Comparison of ENCODE assay signal across 44 cellular contexts in the genomic region with DNA sequence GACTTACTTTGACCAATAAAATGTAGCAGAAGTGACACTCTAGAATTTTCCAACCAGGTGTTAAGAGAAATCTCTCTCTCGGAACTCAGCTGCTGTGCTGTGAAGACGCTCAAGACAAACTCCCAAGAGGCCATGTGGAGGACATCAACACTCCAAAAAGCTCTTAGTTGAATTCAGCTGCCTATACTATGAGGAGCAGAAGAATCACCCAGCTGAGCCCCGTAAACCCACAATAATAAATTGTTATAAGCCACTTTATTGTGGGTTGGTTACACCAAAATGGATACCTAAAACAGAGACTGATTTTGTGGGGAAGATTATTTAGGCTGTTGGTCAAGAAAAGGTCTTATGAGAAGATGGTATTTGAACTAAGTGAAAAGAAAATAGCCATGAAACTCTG. TPM values are rescaled to one million over a fixed set of nuclear protein-coding genes. Genes with fewer than 3 reads are reported as not detected.
"Had no signal": no experiment of that assay in that cellular context is flagged by ENCODE, and none has a peak within 500 bp of the region (broad histone marks: within the 10 kb centered on the region; RNA-seq: fewer than 3 reads in every experiment).

No MANE protein-coding gene starts in this region.

- H3K27me3 Mint-ChIP-seq: activated naive CD4-positive, alpha-beta T cell treated with anti-CD3 and anti-CD28 coated beads, Interleukin-2, amount 10 ng/mL, durations not matched to agents 7 days and 5 days; activated naive CD4-positive, alpha-beta T cell treated with anti-CD3 and anti-CD28 coated beads, Interleukin-2, amount 50 U/mL, for 24 hours; activated naive CD8-positive, alpha-beta T cell; activated naive CD8-positive, alpha-beta T cell treated with anti-CD3 and anti-CD28 coated beads for 36 hours; activated naive CD8-positive, alpha-beta T cell treated with anti-CD3 and anti-CD28 coated beads, Interleukin-2, amount 50 U/mL, for 24 hours; activated T-cell treated with anti-CD3 and anti-CD28 coated beads, Interleukin-2, amount 50 U/mL, for 24 hours; activated T-helper 17 cell treated with anti-CD3 and anti-CD28 coated beads, Interleukin-2, amount 50 U/mL, for 72 hours; central memory CD8-positive, alpha-beta T cell had no signal

- H3K4me1 ChIP-seq: adrenal gland, ascending aorta, body of pancreas, breast epithelium had no signal

- H3K4me3 Mint-ChIP-seq: activated naive CD4-positive, alpha-beta T cell treated with anti-CD3 and anti-CD28 coated beads for 36 hours; activated naive CD4-positive, alpha-beta T cell treated with anti-CD3 and anti-CD28 coated beads, Interleukin-2, amount 10 ng/mL, durations not matched to agents 7 days and 5 days; activated naive CD4-positive, alpha-beta T cell treated with anti-CD3 and anti-CD28 coated beads, Interleukin-2, amount 50 U/mL, for 24 hours; activated naive CD8-positive, alpha-beta T cell; activated naive CD8-positive, alpha-beta T cell treated with anti-CD3 and anti-CD28 coated beads for 36 hours; activated naive CD8-positive, alpha-beta T cell treated with anti-CD3 and anti-CD28 coated beads, Interleukin-2, amount 10 ng/mL, durations not matched to agents 7 days and 5 days; activated naive CD8-positive, alpha-beta T cell treated with anti-CD3 and anti-CD28 coated beads, Interleukin-2, amount 50 U/mL, for 24 hours; activated T-cell treated with anti-CD3 and anti-CD28 coated beads, Interleukin-2, amount 50 U/mL, for 24 hours; activated T-cell treated with anti-CD3 and anti-CD28 coated beads, Interleukin-2, amount 50 U/mL, for 4 hours; activated T-cell treated with anti-CD3 and anti-CD28 coated beads, Interleukin-2, amount 50 U/mL, for 72 hours; activated T-helper 1 cell treated with anti-CD3 and anti-CD28 coated beads, Interleukin-12 subunit alpha, Interleukin-12 subunit beta, Interleukin-2, Interleukin-4 antibody, amounts not matched to agents 30 ng/mL and 10 ng/mL and 1 ng/mL, durations not matched to agents 14 hours and 24 hours and 36 hours; activated T-helper 17 cell treated with anti-CD3 and anti-CD28 coated beads, Interleukin-2, amount 50 U/mL, for 72 hours; brain; central memory CD8-positive, alpha-beta T cell had no signal

- H3K27ac Mint-ChIP-seq: activated naive CD4-positive, alpha-beta T cell treated with anti-CD3 and anti-CD28 coated beads for 36 hours; activated naive CD4-positive, alpha-beta T cell treated with anti-CD3 and anti-CD28 coated beads, Interleukin-2, amount 10 ng/mL, durations not matched to agents 7 days and 5 days; activated naive CD4-positive, alpha-beta T cell treated with anti-CD3 and anti-CD28 coated beads, Interleukin-2, amount 50 U/mL, for 24 hours; activated naive CD4-positive, alpha-beta T cell treated with anti-CD3 and anti-CD28 coated beads, Interleukin-2, amount 50 U/mL, for 72 hours; activated naive CD8-positive, alpha-beta T cell; activated naive CD8-positive, alpha-beta T cell treated with anti-CD3 and anti-CD28 coated beads for 36 hours; activated naive CD8-positive, alpha-beta T cell treated with anti-CD3 and anti-CD28 coated beads, Interleukin-2, amount 10 ng/mL, durations not matched to agents 7 days and 5 days; activated naive CD8-positive, alpha-beta T cell treated with anti-CD3 and anti-CD28 coated beads, Interleukin-2, amount 50 U/mL, for 24 hours; activated T-cell treated with anti-CD3 and anti-CD28 coated beads, Interleukin-2, amount 50 U/mL, for 24 hours; activated T-cell treated with anti-CD3 and anti-CD28 coated beads, Interleukin-2, amount 50 U/mL, for 72 hours; activated T-helper 1 cell treated with anti-CD3 and anti-CD28 coated beads, Interleukin-12 subunit alpha, Interleukin-12 subunit beta, Interleukin-2, Interleukin-4 antibody, amounts not matched to agents 30 ng/mL and 10 ng/mL and 1 ng/mL, durations not matched to agents 14 hours and 24 hours and 36 hours; activated T-helper 17 cell treated with anti-CD3 and anti-CD28 coated beads, Interleukin-2, amount 50 U/mL, for 72 hours; activated T-helper 2 cell treated with anti-CD3 and anti-CD28 coated beads, Interferon-gamma antibody, Interleukin-2, Interleukin-4, amounts not matched to agents 10 μg/mL and 5 μg/mL and 100 μg/mL, durations not matched to agents 14 hours and 24 hours and 36 hours; brain had no signal

- ATAC-seq: activated naive CD4-positive, alpha-beta T cell treated with anti-CD3 and anti-CD28 coated beads, Interleukin-2, amount 50 U/mL, for 72 hours; activated naive CD8-positive, alpha-beta T cell treated with anti-CD3 and anti-CD28 coated beads, Interleukin-2, amount 50 U/mL, for 24 hours; activated T-cell treated with anti-CD3 and anti-CD28 coated beads, Interleukin-2, amount 50 U/mL, for 4 hours; activated T-cell treated with anti-CD3 and anti-CD28 coated beads, Interleukin-2, amount 50 U/mL, for 72 hours; activated T-helper 17 cell treated with anti-CD3 and anti-CD28 coated beads, Interleukin-2, amount 50 U/mL, for 72 hours; body of pancreas had no signal

- H3K36me3 Mint-ChIP-seq: activated naive CD4-positive, alpha-beta T cell treated with anti-CD3 and anti-CD28 coated beads, Interleukin-2, amount 10 ng/mL, durations not matched to agents 7 days and 5 days; activated naive CD4-positive, alpha-beta T cell treated with anti-CD3 and anti-CD28 coated beads, Interleukin-2, amount 50 U/mL, for 24 hours; activated naive CD4-positive, alpha-beta T cell treated with anti-CD3 and anti-CD28 coated beads, Interleukin-2, amount 50 U/mL, for 72 hours; activated naive CD8-positive, alpha-beta T cell; activated naive CD8-positive, alpha-beta T cell treated with anti-CD3 and anti-CD28 coated beads for 36 hours; activated naive CD8-positive, alpha-beta T cell treated with anti-CD3 and anti-CD28 coated beads, Interleukin-2, amount 10 ng/mL, durations not matched to agents 7 days and 5 days; brain had no signal

- H3K27ac ChIP-seq: adrenal gland, ascending aorta, body of pancreas, brain microvascular endothelial cell, breast epithelium, cardiac muscle cell had no signal

- H3K4me1 Mint-ChIP-seq: activated naive CD4-positive, alpha-beta T cell treated with anti-CD3 and anti-CD28 coated beads, Interleukin-2, amount 10 ng/mL, durations not matched to agents 7 days and 5 days; activated naive CD4-positive, alpha-beta T cell treated with anti-CD3 and anti-CD28 coated beads, Interleukin-2, amount 50 U/mL, for 24 hours; activated naive CD8-positive, alpha-beta T cell treated with anti-CD3 and anti-CD28 coated beads for 36 hours; activated naive CD8-positive, alpha-beta T cell treated with anti-CD3 and anti-CD28 coated beads, Interleukin-2, amount 10 ng/mL, durations not matched to agents 7 days and 5 days; activated naive CD8-positive, alpha-beta T cell treated with anti-CD3 and anti-CD28 coated beads, Interleukin-2, amount 50 U/mL, for 24 hours; activated T-helper 17 cell treated with anti-CD3 and anti-CD28 coated beads, Interleukin-2, amount 50 U/mL, for 72 hours; brain; central memory CD8-positive, alpha-beta T cell had no signal

- FAIRE-seq: astrocyte, bronchial epithelial cell had no signal

- H3K9me3 ChIP-seq: adrenal gland had no signal

- DNase-seq: activated effector memory CD4-positive, alpha-beta T cell treated with anti-CD3 and anti-CD28 coated beads, Interleukin-2, amount 50 U/mL, for 16 hours; activated effector memory CD4-positive, alpha-beta T cell treated with Interleukin-2 at 50 U/mL for 16 hours; activated gamma-delta T cell; activated gamma-delta T cell treated with Interleukin-2 at 50 U/mL for 16 hours; activated naive CD4-positive, alpha-beta T cell; activated naive CD4-positive, alpha-beta T cell treated with anti-CD3 and anti-CD28 coated beads for 36 hours; activated naive CD4-positive, alpha-beta T cell treated with anti-CD3 and anti-CD28 coated beads, Interleukin-2, amount 10 ng/mL, durations not matched to agents 7 days and 5 days; activated naive CD4-positive, alpha-beta T cell treated with anti-CD3 and anti-CD28 coated beads, Interleukin-2, amount 50 U/mL, for 16 hours; activated naive CD4-positive, alpha-beta T cell treated with Interleukin-2 at 50 U/mL for 16 hours; activated naive CD8-positive, alpha-beta T cell treated with anti-CD3 and anti-CD28 coated beads for 36 hours; activated naive CD8-positive, alpha-beta T cell treated with anti-CD3 and anti-CD28 coated beads, Interleukin-2, amount 10 ng/mL, durations not matched to agents 7 days and 5 days; activated naive CD8-positive, alpha-beta T cell treated with anti-CD3 and anti-CD28 coated beads, Interleukin-2, amount 50 U/mL, for 24 hours; activated T-cell treated with anti-CD3 and anti-CD28 coated beads, Interleukin-2, amount 50 U/mL, for 1 hour; activated T-cell treated with anti-CD3 and anti-CD28 coated beads, Interleukin-2, amount 50 U/mL, for 24 hours; activated T-cell treated with anti-CD3 and anti-CD28 coated beads, Interleukin-2, amount 50 U/mL, for 4 hours; activated T-cell treated with anti-CD3 and anti-CD28 coated beads, Interleukin-2, amount 50 U/mL, for 48 hours; activated T-cell treated with anti-CD3 and anti-CD28 coated beads, Interleukin-2, amount 50 U/mL, for 72 hours; adrenal gland; amniotic stem cell; amygdala; anterior cingulate cortex; aorta; body of pancreas; brain microvascular endothelial cell; caudate nucleus; central memory CD4-positive, alpha-beta T cell; cerebellar nuclear complex had no signal

- H3K27me3 ChIP-seq: adrenal gland, ascending aorta, body of pancreas, brain microvascular endothelial cell, breast epithelium, cardiac muscle cell had no signal

- H3K4me3 ChIP-seq: adrenal gland, ascending aorta, body of pancreas, breast epithelium, cardiac muscle cell had no signal

- H3K36me3 ChIP-seq: adrenal gland, ascending aorta, brain microvascular endothelial cell, breast epithelium, cardiac muscle cell had no signal

- H3K9me3 Mint-ChIP-seq: activated naive CD4-positive, alpha-beta T cell treated with anti-CD3 and anti-CD28 coated beads, Interleukin-2, amount 10 ng/mL, durations not matched to agents 7 days and 5 days; activated naive CD8-positive, alpha-beta T cell treated with anti-CD3 and anti-CD28 coated beads, Interleukin-2, amount 10 ng/mL, durations not matched to agents 7 days and 5 days; activated T-cell treated with anti-CD3 and anti-CD28 coated beads, Interleukin-2, amount 50 U/mL, for 24 hours; activated T-helper 1 cell treated with anti-CD3 and anti-CD28 coated beads, Interleukin-12 subunit alpha, Interleukin-12 subunit beta, Interleukin-2, Interleukin-4 antibody, amounts not matched to agents 30 ng/mL and 10 ng/mL and 1 ng/mL, durations not matched to agents 14 hours and 24 hours and 36 hours; activated T-helper 17 cell treated with anti-CD3 and anti-CD28 coated beads, Interleukin-2, amount 50 U/mL, for 72 hours had no signal

RNA-seq across cellular contexts. Expression of a gene that starts 44.1 kb away (rescaled TPM):
- total RNA-seq: activated naive CD4-positive, alpha-beta T cell treated with anti-CD3 and anti-CD28 coated beads for 36 hours; activated naive CD4-positive, alpha-beta T cell treated with anti-CD3 and anti-CD28 coated beads, Interleukin-2, amount 50 U/mL, for 72 hours; activated naive CD8-positive, alpha-beta T cell treated with anti-CD3 and anti-CD28 coated beads for 36 hours; activated naive CD8-positive, alpha-beta T cell treated with anti-CD3 and anti-CD28 coated beads, Interleukin-2, amount 10 ng/mL, durations not matched to agents 7 days and 5 days; activated T-cell treated with anti-CD3 and anti-CD28 coated beads, Interleukin-2, amount 50 U/mL, for 4 hours; activated T-cell treated with anti-CD3 and anti-CD28 coated beads, Interleukin-2, amount 50 U/mL, for 72 hours; activated T-helper 1 cell treated with anti-CD3 and anti-CD28 coated beads, Interleukin-12 subunit alpha, Interleukin-12 subunit beta, Interleukin-2, Interleukin-4 antibody, amounts not matched to agents 30 ng/mL and 10 ng/mL and 1 ng/mL, durations not matched to agents 14 hours and 24 hours and 36 hours; activated T-helper 17 cell treated with anti-CD3 and anti-CD28 coated beads, Interleukin-2, amount 50 U/mL, for 72 hours; activated T-helper 2 cell treated with anti-CD3 and anti-CD28 coated beads, Interferon-gamma antibody, Interleukin-2, Interleukin-4, amounts not matched to agents 10 μg/mL and 5 μg/mL and 100 μg/mL, durations not matched to agents 14 hours and 24 hours and 36 hours; adrenal gland; aorta; ascending aorta; astrocyte; body of pancreas; breast epithelium; bronchial epithelial cell; cardiac muscle cell; cardiac septum; cerebellum; chondrocyte had no signal
- polyA plus RNA-seq: adipose tissue, adrenal gland, aorta, cardiac muscle cell had no signal
